ENCODE assay signal across 8 cellular contexts in the genomic region with DNA sequence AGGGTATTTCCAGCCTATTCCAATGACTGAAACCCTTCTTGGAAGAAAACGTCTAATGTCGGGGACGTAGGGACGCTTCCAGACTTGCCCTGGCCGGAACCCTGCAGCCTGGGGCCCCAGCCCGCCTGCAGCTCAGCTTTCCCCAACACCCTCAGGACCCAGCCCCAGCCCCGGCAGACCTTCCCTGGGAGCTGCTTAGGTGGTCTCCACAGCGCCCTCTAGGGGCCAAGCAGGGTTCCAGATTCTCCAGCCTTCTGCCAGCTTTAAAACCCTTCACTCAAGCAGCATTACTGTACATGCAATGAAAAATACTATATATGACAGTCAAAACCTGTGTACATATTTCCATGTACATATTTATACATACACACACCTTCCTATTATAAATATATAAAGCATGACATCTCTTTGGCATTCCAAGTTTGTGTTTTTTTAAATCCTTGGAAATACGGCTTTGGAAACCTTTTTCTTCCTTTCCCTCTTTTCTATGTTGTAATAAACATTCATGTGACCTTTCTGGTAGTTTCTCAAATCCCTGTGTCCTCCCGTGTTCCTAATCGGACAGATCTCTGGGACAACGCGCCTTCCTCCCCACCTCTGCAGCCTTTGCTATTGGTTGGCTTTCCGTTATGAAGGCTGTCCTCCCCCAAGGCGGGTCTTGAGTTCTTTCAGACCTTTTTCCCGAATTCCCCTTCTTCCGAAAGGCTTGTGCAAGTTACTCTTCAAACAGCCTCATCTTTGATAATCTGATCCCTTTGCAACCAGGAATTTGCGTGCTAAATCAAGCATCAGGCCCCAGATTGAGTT.
DNase-seq lines count a peak whose midpoint lies in the region; ATAC-seq and TF ChIP-seq lines count a peak whose summit lies in the region.

No MANE protein-coding gene starts in this region.

- no peak overlapping the region for H3K4me3 Mint-ChIP-seq in activated CD8-positive, alpha-beta memory T cell treated with anti-CD3 and anti-CD28 coated beads, Interleukin-2, amount 10 ng/mL, durations not matched to agents 7 days and 5 days
- no peak overlapping the region for H3K4me3 Mint-ChIP-seq in natural killer cell

- H3K27ac Mint-ChIP-seq in activated CD8-positive, alpha-beta memory T cell treated with anti-CD3 and anti-CD28 coated beads, Interleukin-2, amount 10 ng/mL, durations not matched to agents 7 days and 5 days, result no peak overlapping the region
- no peak overlapping the region for H3K27ac Mint-ChIP-seq in natural killer cell

- TF ChIP-seq EP300 in stomach (IDR thresholded peaks at IDR 0.05), result no peak

- H3K9me3 ChIP-seq in stomach, result no peaks in the 10 kb centered on the region

- no peak overlapping the region for H3K27ac ChIP-seq in stomach

- no peaks in the 10 kb centered on the region for H3K27me3 ChIP-seq in stomach

- peak; percentile 87 for DNase-seq in DMS153 treated with DMSO at 0.1 percent for 48 hours (lab: John Stamatoyannopoulos, UW; ENCODE audit: unreplicated experiment)
- DNase-seq in NOMO-1 (lab: John Stamatoyannopoulos, UW; ENCODE audit: unreplicated experiment in 2 of 2), result peak; percentile 7 to 26
- peak; percentile 76 for DNase-seq in activated CD8-positive, alpha-beta memory T cell treated with anti-CD3 and anti-CD28 coated beads, Interleukin-2, amount 10 ng/mL, durations not matched to agents 7 days and 5 days
- no peak for DNase-seq in epithelial cell of proximal tubule (ENCODE audit: low read depth)
- peak; percentile 59 for DNase-seq in natural killer cell
- peak; percentile 72 for DNase-seq in stomach

- 60 to 63% (median 62%) methylated on average over 18 of the region's 18 CpGs for WGBS in stomach, 5 donors

- peaks cover 0 to 37% (median 19%) of the 10 kb centered on the region in 4 donors for H3K4me1 ChIP-seq in stomach

- peak; percentile 92 for TF ChIP-seq CTCF in epithelial cell of proximal tubule (conservative IDR thresholded peaks at IDR 0.05; ENCODE audit: low read depth, low read length)
- peak; percentile 95 for TF ChIP-seq CTCF in natural killer cell (IDR thresholded peaks at IDR 0.05)
- TF ChIP-seq CTCF in stomach (IDR thresholded peaks at IDR 0.05), result peak in 5 of 7 experiments; percentile 36 to 85 (median 75)

- H3K4me3 ChIP-seq in epithelial cell of proximal tubule (ENCODE audit: low read depth, low read length) (no peak overlapping the region), stomach (no peak overlapping the region)

- CTCF ChIA-PET in activated CD8-positive, alpha-beta memory T cell treated with anti-CD3 and anti-CD28 coated beads, Interleukin-2, amount 10 ng/mL, durations not matched to agents 7 days and 5 days (lab: Charles Lee), result interaction anchor here (0.7 to 2.4 kb wide), 22 partner anchors 9 to 483 kb away, joined by 3 to 12 read pairs (median 4); a partner anchor contains a TSS

- H3K9me3 Mint-ChIP-seq in activated CD8-positive, alpha-beta memory T cell treated with anti-CD3 and anti-CD28 coated beads, Interleukin-2, amount 10 ng/mL, durations not matched to agents 7 days and 5 days (ENCODE audit: low read depth), result no peaks in the 10 kb centered on the region
- no peaks in the 10 kb centered on the region for H3K9me3 Mint-ChIP-seq in natural killer cell

- no peak for TF ChIP-seq POLR2A in stomach (IDR thresholded peaks at IDR 0.05)

- H3K36me3 ChIP-seq in stomach, result no peaks in the 10 kb centered on the region

- no peaks in the 10 kb centered on the region for H3K4me1 Mint-ChIP-seq in activated CD8-positive, alpha-beta memory T cell treated with anti-CD3 and anti-CD28 coated beads, Interleukin-2, amount 10 ng/mL, durations not matched to agents 7 days and 5 days
- H3K4me1 Mint-ChIP-seq in natural killer cell, result no peaks in the 10 kb centered on the region

- ATAC-seq in HG03139 (IDR thresholded peaks at IDR 0.05; ENCODE audit: unreplicated experiment) (peak; percentile 61), natural killer cell (peak; percentile 73 to 92 (median 77)), GM18870 (IDR thresholded peaks at IDR 0.05; ENCODE audit: unreplicated experiment) (no peak)
- peak; percentile 85 for ATAC-seq in activated CD8-positive, alpha-beta memory T cell treated with anti-CD3 and anti-CD28 coated beads, Interleukin-2, amount 10 ng/mL, durations not matched to agents 7 days and 5 days

- no peaks in the 10 kb centered on the region for H3K36me3 Mint-ChIP-seq in activated CD8-positive, alpha-beta memory T cell treated with anti-CD3 and anti-CD28 coated beads, Interleukin-2, amount 10 ng/mL, durations not matched to agents 7 days and 5 days
- H3K36me3 Mint-ChIP-seq in natural killer cell, result no peaks in the 10 kb centered on the region

- intact Hi-C loops in natural killer cell (cut with micrococcal nuclease), result loop anchor here (2.0 kb wide), 1 partner anchor 62 kb away; no protein-coding TSS in a partner anchor
- intact Hi-C loops in stomach (cut with DNase I; ENCODE audit: low total_unique reads), result loop anchor here (10.0 kb wide), 1 partner anchor 184 kb away; no protein-coding TSS in a partner anchor

- H3K27me3 Mint-ChIP-seq in activated CD8-positive, alpha-beta memory T cell treated with anti-CD3 and anti-CD28 coated beads, Interleukin-2, amount 10 ng/mL, durations not matched to agents 7 days and 5 days, result no peaks in the 10 kb centered on the region
- peaks cover 0 to 6% of the 10 kb centered on the region in 2 donors for H3K27me3 Mint-ChIP-seq in natural killer cell (ENCODE audit: low read depth in 2 of 2)
